Comparison of ENCODE assay signal across 8 cellular contexts in the genomic region with DNA sequence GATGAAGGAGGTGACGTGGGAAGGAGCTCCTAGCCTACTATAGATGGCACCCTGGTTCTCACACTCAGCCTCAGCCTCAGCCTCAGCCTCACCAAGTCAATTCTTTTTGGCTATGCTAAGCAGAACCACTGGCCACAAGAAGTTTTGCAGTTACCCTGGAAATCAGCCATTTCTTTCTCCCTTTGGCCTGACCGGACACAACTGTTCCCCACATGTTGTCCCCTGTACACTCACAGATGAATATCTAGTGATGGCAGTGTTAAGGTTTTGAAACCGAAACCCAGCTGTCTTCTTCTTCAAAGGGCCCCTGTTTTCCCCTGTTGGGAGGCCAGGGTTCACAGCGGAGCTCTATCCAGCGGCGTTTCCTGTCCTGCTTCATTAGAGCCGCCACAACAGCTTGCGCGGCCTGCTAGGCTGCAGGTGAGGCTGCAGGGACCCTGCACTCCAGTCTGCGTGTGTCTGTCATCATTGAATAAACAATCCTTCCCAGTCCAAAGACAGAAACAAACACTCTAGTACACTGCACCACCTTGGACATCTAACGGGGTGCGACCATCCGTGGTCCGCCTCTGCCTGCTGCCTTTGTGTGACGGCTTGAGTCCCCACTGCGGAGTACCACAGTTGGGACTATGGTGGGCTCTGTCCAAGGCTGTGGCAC.
DNase-seq lines count a peak whose midpoint lies in the region; ATAC-seq and TF ChIP-seq lines count a peak whose summit lies in the region.

No MANE protein-coding gene starts in this region.

- ATAC-seq in GM18508 (IDR thresholded peaks at IDR 0.05; ENCODE audit: insufficient read depth, unreplicated experiment) (peak; percentile 92), HG02798 (IDR thresholded peaks at IDR 0.05; ENCODE audit: poor library complexity, unreplicated experiment) (peak; percentile 95), foreskin keratinocyte (no peak)
- peak in 1 of 2 donors; percentile 30 for ATAC-seq in naive thymus-derived CD8-positive, alpha-beta T cell

- peak overlapping the region in 7 of 10 donors; percentile 0 to 61 (median 22) for H3K4me3 Mint-ChIP-seq in naive thymus-derived CD8-positive, alpha-beta T cell

- no peaks in the 10 kb centered on the region for H3K27me3 ChIP-seq in OCI-LY1 (ENCODE audit: insufficient read depth, low read length)
- no peaks in the 10 kb centered on the region for H3K27me3 ChIP-seq in tibial artery
- no peaks in the 10 kb centered on the region for H3K27me3 ChIP-seq in foreskin keratinocyte
- H3K27me3 ChIP-seq in dorsolateral prefrontal cortex, result no peaks in the 10 kb centered on the region

- H3K9ac ChIP-seq in OCI-LY1 (ENCODE audit: low read length), result peak overlapping the region; percentile 46

- H3K36me3 Mint-ChIP-seq in naive thymus-derived CD8-positive, alpha-beta T cell, result peaks cover 10 to 40% (median 24%) of the 10 kb centered on the region in 3 donors

- no peaks in the 10 kb centered on the region for H3K79me2 ChIP-seq in OCI-LY1 (ENCODE audit: insufficient read depth, low read length)

- peak overlapping the region; percentile 25 for H3K4me3 ChIP-seq in OCI-LY1 (ENCODE audit: low read depth, low read length, poor library complexity, severe bottlenecking)
- no peak overlapping the region for H3K4me3 ChIP-seq in tibial artery
- peak overlapping the region in 1 of 59 donors; percentile 6 for H3K4me3 ChIP-seq in dorsolateral prefrontal cortex

- TF ChIP-seq CTCF in OCI-LY1 (IDR thresholded peaks at IDR 0.05; ENCODE audit: low read length) (no peak), tibial artery (IDR thresholded peaks at IDR 0.05) (no peak), foreskin keratinocyte (conservative IDR thresholded peaks at IDR 0.05) (no peak), dorsolateral prefrontal cortex (IDR thresholded peaks at IDR 0.05 in 54 of 56, conservative IDR thresholded peaks at IDR 0.05 in 2 of 56; ENCODE audit: low read depth in 1 of 56, partially characterized antibody in 56 of 56) (no peak)

- H3K9me2 ChIP-seq in OCI-LY1 (ENCODE audit: low read depth, low read length), result no peaks in the 10 kb centered on the region

- peaks cover 0 to 6% (median 0%) of the 10 kb centered on the region in 9 donors for H3K9me3 Mint-ChIP-seq in naive thymus-derived CD8-positive, alpha-beta T cell

- DNase-seq in AG08395 (ENCODE audit: low spot score) (peak; percentile 54), tibial artery (no peak), foreskin keratinocyte (no peak), dorsolateral prefrontal cortex (no peak)
- DNase-seq in naive thymus-derived CD8-positive, alpha-beta T cell, result peak in 1 of 10 donors; percentile 3

- no peaks in the 10 kb centered on the region for H3K27me3 Mint-ChIP-seq in naive thymus-derived CD8-positive, alpha-beta T cell

- no peak overlapping the region for H2AFZ ChIP-seq in OCI-LY1 (ENCODE audit: low read length)

- intact Hi-C loops in tibial artery (cut with DNase I; ENCODE audit: low total_unique reads) (no loop called here), dorsolateral prefrontal cortex (cut with DNase I) (no loop called here)

- H3K4me1 Mint-ChIP-seq in naive thymus-derived CD8-positive, alpha-beta T cell, result peaks cover 4 to 32% (median 10%) of the 10 kb centered on the region in 4 donors

- peak overlapping the region; percentile 95 for H3K27ac ChIP-seq in OCI-LY1 (ENCODE audit: low read depth, low read length, poor library complexity, severe bottlenecking)
- H3K27ac ChIP-seq in tibial artery, result no peak overlapping the region
- no peak overlapping the region for H3K27ac ChIP-seq in foreskin keratinocyte
- H3K27ac ChIP-seq in dorsolateral prefrontal cortex, result no peak overlapping the region

- no peaks in the 10 kb centered on the region for H3F3A ChIP-seq in OCI-LY1 (ENCODE audit: insufficient read depth, low read length)

- peak overlapping the region in 4 of 10 donors; percentile 10 to 35 (median 20) for H3K27ac Mint-ChIP-seq in naive thymus-derived CD8-positive, alpha-beta T cell

- no peaks in the 10 kb centered on the region for H3K36me3 ChIP-seq in OCI-LY1 (ENCODE audit: insufficient read depth, low read length)
- no peaks in the 10 kb centered on the region for H3K36me3 ChIP-seq in tibial artery

- H3K4me2 ChIP-seq in OCI-LY1 (ENCODE audit: low read length), result peak overlapping the region; percentile 57

- H3K9me3 ChIP-seq in OCI-LY1 (ENCODE audit: low read length) (no peaks in the 10 kb centered on the region), tibial artery (no peaks in the 10 kb centered on the region)

- POLR2A ChIA-PET in naive thymus-derived CD8-positive, alpha-beta T cell (lab: Charles Lee), result no interaction called here

- H3K4me1 ChIP-seq in OCI-LY1 (ENCODE audit: insufficient read depth, low read length, severe bottlenecking) (peaks cover 54% of the 10 kb centered on the region), tibial artery (peaks cover 0 to 16% (median 8%) of the 10 kb centered on the region in 4 donors), foreskin keratinocyte (no peaks in the 10 kb centered on the region)

- no peaks in the 10 kb centered on the region for H4K20me1 ChIP-seq in OCI-LY1 (ENCODE audit: insufficient read depth, low read length)
